Comparison of ENCODE assay signal across 24 cellular contexts in the genomic region with DNA sequence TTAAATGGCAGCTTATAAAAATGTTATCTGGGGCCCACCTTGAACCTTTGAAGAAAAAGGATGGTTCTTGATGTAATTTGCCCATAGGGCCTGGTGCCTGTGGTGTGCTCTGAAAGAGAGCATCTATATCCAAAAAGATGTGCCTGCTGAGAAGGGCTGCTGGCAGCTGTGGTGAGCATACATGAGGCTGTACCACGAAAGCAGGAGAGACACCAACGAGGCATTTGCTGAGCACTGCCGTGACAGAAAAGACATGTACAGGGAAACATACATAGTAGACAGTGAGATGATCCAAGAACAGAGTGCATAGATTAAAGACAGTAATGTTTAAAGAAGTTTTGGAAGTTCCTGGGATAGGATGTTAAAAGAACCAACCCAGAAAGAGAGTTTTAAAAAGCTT.
DNase-seq lines count a peak whose midpoint lies in the region; ATAC-seq and TF ChIP-seq lines count a peak whose summit lies in the region.
"Had no signal": no experiment of that assay in that cellular context is flagged by ENCODE, and none has a peak within 500 bp of the region (broad histone marks: within the 10 kb centered on the region; RNA-seq: fewer than 3 reads in every experiment).

No MANE protein-coding gene starts in this region.

- H3K36me3 Mint-ChIP-seq in GM23338 (ENCODE audit: low read depth) (no peaks in the 10 kb centered on the region), WTC11 (no peaks in the 10 kb centered on the region)
- H3K36me3 Mint-ChIP-seq in activated T-cell treated with anti-CD3 and anti-CD28 coated beads, Interleukin-2, amount 50 U/mL, for 24 hours (ENCODE audit: low read depth): no peaks in the 10 kb centered on the region
- H3K36me3 Mint-ChIP-seq in T-helper 2 cell treated with Interferon-gamma antibody and Interleukin-4, amounts not matched to agents 5 μg/mL and 100 μg/mL, for 36 hours (ENCODE audit: low read depth): no peaks in the 10 kb centered on the region
- H3K36me3 Mint-ChIP-seq: CD14-positive monocyte; CD4-positive, alpha-beta memory T cell; CD4-positive, CD25-positive, alpha-beta regulatory T cell; CD8-positive, alpha-beta memory T cell had no signal

- POLR2A ChIA-PET in WTC11 (lab: Charles Lee): interaction anchor here (0.9 kb wide), 1 partner anchor 10 kb away, joined by 3 read pairs; no protein-coding TSS in a partner anchor

- no peaks in the 10 kb centered on the region for H4K20me1 ChIP-seq in GM23338 (replicated peaks; ENCODE audit: insufficient read depth)
- H4K20me1 ChIP-seq: BLaER1 had no signal

- CTCF ChIA-PET in WTC11 (lab: Charles Lee): no interaction called here

- H3K9me2 ChIP-seq in GM23338 (ENCODE audit: insufficient read depth): no peaks in the 10 kb centered on the region

- H3K4me1 Mint-ChIP-seq in GM23338: peaks cover 35% of the 10 kb centered on the region
- H3K4me1 Mint-ChIP-seq in WTC11: peaks cover 37% of the 10 kb centered on the region
- no peaks in the 10 kb centered on the region for H3K4me1 Mint-ChIP-seq in activated T-cell treated with anti-CD3 and anti-CD28 coated beads, Interleukin-2, amount 50 U/mL, for 24 hours (ENCODE audit: low read depth)
- no peaks in the 10 kb centered on the region for H3K4me1 Mint-ChIP-seq in T-helper 2 cell treated with Interferon-gamma antibody and Interleukin-4, amounts not matched to agents 5 μg/mL and 100 μg/mL, for 36 hours (ENCODE audit: low read depth)
- H3K4me1 Mint-ChIP-seq: CD14-positive monocyte; CD4-positive, alpha-beta memory T cell; CD4-positive, CD25-positive, alpha-beta regulatory T cell; CD8-positive, alpha-beta memory T cell had no signal

- no peaks in the 10 kb centered on the region for H3K79me2 ChIP-seq in ACC112 (ENCODE audit: control insufficient read depth, insufficient read depth, low read length, unreplicated experiment)
- no peaks in the 10 kb centered on the region for H3K79me2 ChIP-seq in GM23338 (replicated peaks; ENCODE audit: insufficient read depth)

- H3K4me3 ChIP-seq in ACC112 (ENCODE audit: low read depth, low read length) (peak overlapping the region; percentile 27; the same call in 1 of the 2 replicates), GM23338 (no peak overlapping the region)
- H3K4me3 ChIP-seq: BLaER1, GM12878 had no signal

- H2AFZ ChIP-seq in ACC112 (ENCODE audit: low read length, unreplicated experiment) (peak overlapping the region; percentile 71), GM23338 (no peak overlapping the region)

- H3K9me3 Mint-ChIP-seq in GM23338: no peaks in the 10 kb centered on the region
- no peaks in the 10 kb centered on the region for H3K9me3 Mint-ChIP-seq in WTC11
- peaks cover 3% of the 10 kb centered on the region for H3K9me3 Mint-ChIP-seq in activated T-cell treated with anti-CD3 and anti-CD28 coated beads, Interleukin-2, amount 50 U/mL, for 24 hours
- no peaks in the 10 kb centered on the region for H3K9me3 Mint-ChIP-seq in T-helper 2 cell treated with Interferon-gamma antibody and Interleukin-4, amounts not matched to agents 5 μg/mL and 100 μg/mL, for 36 hours
- H3K9me3 Mint-ChIP-seq: CD4-positive, alpha-beta memory T cell had no signal

- DNase-seq in GM23338 (ENCODE audit: low spot score) (no peak), WTC11 (ENCODE audit: low spot score) (no peak), Ammon's horn (ENCODE audit: low spot score) (no peak)
- DNase-seq in activated T-cell treated with anti-CD3 and anti-CD28 coated beads, Interleukin-2, amount 50 U/mL, for 24 hours: no peak
- no peak for DNase-seq in T-helper 2 cell treated with Interferon-gamma antibody and Interleukin-4, amounts not matched to agents 5 μg/mL and 100 μg/mL, for 36 hours (ENCODE audit: low spot score)
- DNase-seq: 8988T; AML-193; BE2C; C1 segment of cervical spinal cord; CD4-positive, alpha-beta memory T cell; CD4-positive, CD25-positive, alpha-beta regulatory T cell; CD8-positive, alpha-beta memory T cell; COR-L47; DMS 273 treated with DMSO at 0.1 percent for 48 hours; DMS153; DMS53; DMS79; DND-41; EL; GDM1 had no signal

- H3K27ac ChIP-seq in ACC112 (ENCODE audit: low read depth, low read length): no peak overlapping the region
- H3K27ac ChIP-seq in GM23338 (ENCODE audit: low read depth): no peak overlapping the region
- H3K27ac ChIP-seq: BLaER1 had no signal

- TF ChIP-seq CTCF in GM23338 (conservative IDR thresholded peaks at IDR 0.05; ENCODE audit: low read depth in 2 of 2) (no peak), WTC11 (IDR thresholded peaks at IDR 0.05) (no peak)

- no peaks in the 10 kb centered on the region for H3F3A ChIP-seq in GM23338 (replicated peaks; ENCODE audit: low read depth)

- no peak overlapping the region for H3K4me3 Mint-ChIP-seq in GM23338
- H3K4me3 Mint-ChIP-seq in WTC11: no peak overlapping the region
- H3K4me3 Mint-ChIP-seq in activated T-cell treated with anti-CD3 and anti-CD28 coated beads, Interleukin-2, amount 50 U/mL, for 24 hours: no peak overlapping the region
- no peak overlapping the region for H3K4me3 Mint-ChIP-seq in T-helper 2 cell treated with Interferon-gamma antibody and Interleukin-4, amounts not matched to agents 5 μg/mL and 100 μg/mL, for 36 hours
- H3K4me3 Mint-ChIP-seq: CD14-positive monocyte; CD4-positive, alpha-beta memory T cell; CD4-positive, CD25-positive, alpha-beta regulatory T cell; CD8-positive, alpha-beta memory T cell had no signal

- H3K27me3 ChIP-seq in ACC112 (ENCODE audit: insufficient read depth, low read length) (no peaks in the 10 kb centered on the region), GM23338 (ENCODE audit: insufficient read depth) (no peaks in the 10 kb centered on the region)
- H3K27me3 ChIP-seq: BLaER1 had no signal

- no peak for ATAC-seq in GM23338
- ATAC-seq in WTC11: no peak
- ATAC-seq: GM12878 had no signal

- peak overlapping the region; percentile 48; the same call in 1 of the 2 replicates for H3K4me2 ChIP-seq in GM23338
- H3K4me2 ChIP-seq: BLaER1 had no signal

- H3K27ac Mint-ChIP-seq in GM23338: 0 out of 2 replicates have a peak overlapping the region, but pooled peaks have one; percentile 7
- peak overlapping the region; percentile 50 for H3K27ac Mint-ChIP-seq in WTC11
- H3K27ac Mint-ChIP-seq in activated T-cell treated with anti-CD3 and anti-CD28 coated beads, Interleukin-2, amount 50 U/mL, for 24 hours: no peak overlapping the region
- H3K27ac Mint-ChIP-seq in T-helper 2 cell treated with Interferon-gamma antibody and Interleukin-4, amounts not matched to agents 5 μg/mL and 100 μg/mL, for 36 hours: no peak overlapping the region
- H3K27ac Mint-ChIP-seq: CD14-positive monocyte; CD4-positive, alpha-beta memory T cell; CD8-positive, alpha-beta memory T cell had no signal

- no peaks in the 10 kb centered on the region for H3K36me3 ChIP-seq in ACC112 (ENCODE audit: insufficient read depth, low read length)
- H3K36me3 ChIP-seq in GM23338 (ENCODE audit: insufficient read depth): no peaks in the 10 kb centered on the region
- H3K36me3 ChIP-seq: BE2C, BLaER1 had no signal

- H3K27me3 Mint-ChIP-seq in GM23338 (ENCODE audit: insufficient read depth, low read depth, poor library complexity): no peaks in the 10 kb centered on the region
- no peaks in the 10 kb centered on the region for H3K27me3 Mint-ChIP-seq in WTC11 (ENCODE audit: low read depth)
- no peaks in the 10 kb centered on the region for H3K27me3 Mint-ChIP-seq in activated T-cell treated with anti-CD3 and anti-CD28 coated beads, Interleukin-2, amount 50 U/mL, for 24 hours
- no peaks in the 10 kb centered on the region for H3K27me3 Mint-ChIP-seq in T-helper 2 cell treated with Interferon-gamma antibody and Interleukin-4, amounts not matched to agents 5 μg/mL and 100 μg/mL, for 36 hours (ENCODE audit: low read depth)
- H3K27me3 Mint-ChIP-seq: CD4-positive, alpha-beta memory T cell; CD4-positive, CD25-positive, alpha-beta regulatory T cell; CD8-positive, alpha-beta memory T cell had no signal

- H3K4me1 ChIP-seq in ACC112 (ENCODE audit: control insufficient read depth, insufficient read depth, low read length, unreplicated experiment): no peaks in the 10 kb centered on the region
- H3K4me1 ChIP-seq in GM23338 (ENCODE audit: insufficient read depth): peaks cover 31% of the 10 kb centered on the region
- H3K4me1 ChIP-seq: BE2C, BLaER1 had no signal

TF ChIP-seq in GM23338, 12 proteins besides CTCF, POLR2A, EP300 and RAD21 (continues in another document):
- TF ChIP-seq JUNB (IDR thresholded peaks at IDR 0.05; ENCODE audit: unreplicated experiment) (no peak), NANOG (IDR thresholded peaks at IDR 0.05; ENCODE audit: borderline replicate concordance) (no peak), ZNF331 (CRISPR knock-in tag; IDR thresholded peaks at IDR 0.05; ENCODE audit: low read depth) (peak; percentile 86)

TF ChIP-seq in WTC11, 78 proteins besides CTCF, POLR2A, EP300 and RAD21 (continues in another document):
- no peak for TF ChIP-seq ATF2 (CRISPR knock-in tag; IDR thresholded peaks at IDR 0.05; ENCODE audit: borderline replicate concordance, low read depth)
- TF ChIP-seq NR3C1 (CRISPR knock-in tag; conservative IDR thresholded peaks at IDR 0.05; ENCODE audit: low read depth): no peak
- TF ChIP-seq OVOL2 (CRISPR knock-in tag; IDR thresholded peaks at IDR 0.05; ENCODE audit: borderline replicate concordance): no peak
- no peak for TF ChIP-seq TCF7 (CRISPR knock-in tag; IDR thresholded peaks at IDR 0.05; ENCODE audit: low read depth)
- TF ChIP-seq, protein P1, sequence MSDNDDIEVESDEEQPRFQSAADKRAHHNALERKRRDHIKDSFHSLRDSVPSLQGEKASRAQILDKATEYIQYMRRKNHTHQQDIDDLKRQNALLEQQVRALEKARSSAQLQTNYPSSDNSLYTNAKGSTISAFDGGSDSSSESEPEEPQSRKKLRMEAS (CRISPR knock-in tag; IDR thresholded peaks at IDR 0.05): no peak
- TF ChIP-seq, protein P2, sequence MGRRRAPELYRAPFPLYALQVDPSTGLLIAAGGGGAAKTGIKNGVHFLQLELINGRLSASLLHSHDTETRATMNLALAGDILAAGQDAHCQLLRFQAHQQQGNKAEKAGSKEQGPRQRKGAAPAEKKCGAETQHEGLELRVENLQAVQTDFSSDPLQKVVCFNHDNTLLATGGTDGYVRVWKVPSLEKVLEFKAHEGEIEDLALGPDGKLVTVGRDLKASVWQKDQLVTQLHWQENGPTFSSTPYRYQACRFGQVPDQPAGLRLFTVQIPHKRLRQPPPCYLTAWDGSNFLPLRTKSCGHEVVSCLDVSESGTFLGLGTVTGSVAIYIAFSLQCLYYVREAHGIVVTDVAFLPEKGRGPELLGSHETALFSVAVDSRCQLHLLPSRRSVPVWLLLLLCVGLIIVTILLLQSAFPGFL (CRISPR knock-in tag; IDR thresholded peaks at IDR 0.05; ENCODE audit: borderline replicate concordance): no peak

Comparison
In these comparisons a context has a peak if more than half of its experiments do, and no peak if none do; other contexts are left out.
1. H3K27ac Mint-ChIP-seq: peak in GM23338 (single experiment) and WTC11 (single experiment); none in activated T-cell treated with anti-CD3 and anti-CD28 coated beads, Interleukin-2, amount 50 U/mL, for 24 hours (single experiment) and T-helper 2 cell treated with Interferon-gamma antibody and Interleukin-4, amounts not matched to agents 5 μg/mL and 100 μg/mL, for 36 hours (single experiment).